ENCODE assay signal across 9 cellular contexts in the genomic region with DNA sequence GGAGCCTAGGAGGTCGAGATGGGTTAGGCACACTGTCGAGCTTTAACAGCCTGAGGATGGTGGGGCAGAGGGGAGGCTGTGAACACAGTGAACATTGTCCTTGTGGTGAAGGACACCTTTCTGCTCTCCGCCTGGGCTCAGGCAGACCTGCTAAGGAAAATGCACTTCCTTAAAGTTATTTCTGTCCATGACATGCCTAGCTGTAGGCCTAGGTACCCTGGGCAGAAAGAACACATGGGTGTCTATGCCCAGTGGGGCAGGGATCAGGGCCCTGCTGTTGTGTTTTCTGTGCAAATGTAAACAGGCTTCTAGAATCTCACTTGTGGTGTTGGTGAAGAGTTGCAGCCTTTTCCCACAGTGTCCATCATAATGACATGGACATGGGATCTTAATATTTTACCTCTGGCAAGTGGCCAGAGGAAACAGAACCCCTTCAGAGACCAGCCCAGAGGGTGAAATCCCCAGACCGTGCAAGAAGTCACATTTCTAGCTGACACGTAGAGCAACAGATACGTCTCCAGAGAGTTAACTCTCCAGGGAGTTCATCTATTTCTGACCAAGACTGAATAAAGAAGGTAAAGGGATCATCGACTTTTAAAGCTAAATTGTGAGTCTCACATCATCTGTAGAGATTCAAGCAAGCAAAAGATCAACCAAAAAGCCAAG.
DNase-seq lines count a peak whose midpoint lies in the region; ATAC-seq and TF ChIP-seq lines count a peak whose summit lies in the region.
"Had no signal": no experiment of that assay in that cellular context is flagged by ENCODE, and none has a peak within 500 bp of the region (broad histone marks: within the 10 kb centered on the region; RNA-seq: fewer than 3 reads in every experiment).

No MANE protein-coding gene starts in this region.

- TF ChIP-seq CTCF in heart left ventricle (IDR thresholded peaks at IDR 0.05) (no peak), vagina (IDR thresholded peaks at IDR 0.05) (no peak)

- ATAC-seq in heart left ventricle (peak in 1 of 4 donors; percentile 1), HG03439 (IDR thresholded peaks at IDR 0.05; ENCODE audit: unreplicated experiment) (peak; percentile 84), left ventricle myocardium superior (peak; percentile 1)

- H3K27ac ChIP-seq in heart left ventricle (peak overlapping the region; percentile 33 to 93 (median 90)), vagina (peak overlapping the region; percentile 84)

- TF ChIP-seq POLR2A in heart left ventricle (IDR thresholded peaks at IDR 0.05) (no peak), vagina (IDR thresholded peaks at IDR 0.05) (no peak)

- intact Hi-C loops in heart left ventricle (cut with DNase I): loop anchor here in 4 of 10 donors (5.0 kb wide), 4 partner anchors 46 to 81 kb away; no protein-coding TSS in a partner anchor
- intact Hi-C loops in cardiac septum (cut with DNase I): loop anchor here (5.0 kb wide), 3 partner anchors 56 to 216 kb away; no protein-coding TSS in a partner anchor
- intact Hi-C loops in left ventricle myocardium superior (cut with micrococcal nuclease): no loop called here
- intact Hi-C loops in vagina (cut with DNase I): loop anchor here (5.0 kb wide), 1 partner anchor 81 kb away; no protein-coding TSS in a partner anchor

- H3K4me1 ChIP-seq in heart left ventricle: peaks cover 19 to 98% (median 88%) of the 10 kb centered on the region in 12 donors
- H3K4me1 ChIP-seq in vagina: peaks cover 60% of the 10 kb centered on the region

- H3K36me3 ChIP-seq in heart left ventricle (no peaks in the 10 kb centered on the region), vagina (no peaks in the 10 kb centered on the region)

- DNase-seq in heart left ventricle (no peak), cardiac septum (ENCODE audit: low spot score) (no peak), left ventricle myocardium superior (no peak), vagina (ENCODE audit: extremely low spot score in 2 of 2) (no peak), D341Med (ENCODE audit: low spot score) (no peak)
- no peak for DNase-seq in activated CD8-positive, alpha-beta memory T cell treated with anti-CD3 and anti-CD28 coated beads, Interleukin-2, amount 50 U/mL, for 4 hours
- DNase-seq in stimulated activated CD4-positive, alpha-beta T cell treated with anti-CD3 and anti-CD28 coated beads, Interleukin-12 subunit alpha, Interleukin-12 subunit beta, amount 100 ng/mL, for 4 hours: no peak
- DNase-seq: NCI-H2081 treated with DMSO at 0.1 percent for 48 hours had no signal

- H3K4me3 ChIP-seq in heart left ventricle (peak overlapping the region in 9 of 12 donors; percentile 39 to 56 (median 46)), vagina (no peak overlapping the region)

- H3K27me3 ChIP-seq in heart left ventricle (no peaks in the 10 kb centered on the region), vagina (no peaks in the 10 kb centered on the region)

- no peaks in the 10 kb centered on the region for H3K9me3 ChIP-seq in heart left ventricle
- H3K9me3 ChIP-seq in vagina: no peaks in the 10 kb centered on the region

- 20 to 28% (median 23%) methylated on average over 7 of the region's 7 CpGs for WGBS in heart left ventricle, 4 donors

Comparison
In these comparisons a context has a peak if more than half of its experiments do, and no peak if none do; other contexts are left out.
1. H3K4me3 ChIP-seq: peak in heart left ventricle (9 of 12); none in vagina (0 of 2).